1 cellular context compared by ENCODE assay signal in genomic region chr19:2062770-2063169, GRCh38.
TF ChIP-seq lines count a peak whose summit lies in the region.

No MANE protein-coding gene starts in this region.

TF ChIP-seq in HepG2, 621 proteins besides CTCF, POLR2A, EP300 and RAD21:
- TF ChIP-seq TFE3 (CRISPR knock-in tag; IDR thresholded peaks at IDR 0.05) (no peak), ATF6 (CRISPR knock-in tag; conservative IDR thresholded peaks at IDR 0.05) (no peak), ZBTB40 (IDR thresholded peaks at IDR 0.05) (no peak), ZBTB40 (CRISPR knock-in tag; IDR thresholded peaks at IDR 0.05) (no peak), ZNF550 (CRISPR knock-in tag; IDR thresholded peaks at IDR 0.05; ENCODE audit: borderline replicate concordance) (no peak), MYC (CRISPR knock-in tag; IDR thresholded peaks at IDR 0.05; ENCODE audit: borderline replicate concordance) (0 out of 2 replicates have a peak, but pooled peaks have one; percentile 6)
